Comparison of ENCODE assay signal across 26 cellular contexts in genomic region chr20:57787151-57787968, GRCh38.
"Had no signal": no experiment of that assay in that cellular context is flagged by ENCODE, and none has a peak within 500 bp of the region (broad histone marks: within the 10 kb centered on the region; RNA-seq: fewer than 3 reads in every experiment).

No MANE protein-coding gene starts in this region.

- H3K4me3 ChIP-seq: cardiac muscle cell, Peyer's patch had no signal

- ATAC-seq: activated CD8-positive, alpha-beta T cell treated with anti-CD3 and anti-CD28 coated beads for 36 hours had no signal

- DNase-seq: activated B cell treated with CpG ODN at 0.5 μM for 24 hours; activated CD4-positive, alpha-beta T cell treated with anti-CD3 and anti-CD28 coated beads for 1 hour; activated CD4-positive, alpha-beta T cell treated with anti-CD3 and anti-CD28 coated beads, Interleukin-2, amount 10 ng/mL, durations not matched to agents 7 days and 5 days; activated CD8-positive, alpha-beta T cell treated with anti-CD3 and anti-CD28 coated beads for 36 hours; activated gamma-delta T cell; activated naive CD4-positive, alpha-beta T cell treated with anti-CD3 and anti-CD28 coated beads for 36 hours; activated T-cell treated with anti-CD3 and anti-CD28 coated beads, Interleukin-2, amount 50 U/mL, for 24 hours; amygdala; KG1; NCI-H1092; NCI-H1417 treated with DMSO at 0.1 percent for 48 hours; NCI-H1694 treated with DMSO at 0.1 percent for 48 hours; NCI-H2029 treated with DMSO at 0.1 percent for 48 hours; NCI-H345; NCI-H510A; NCI-H526 treated with DMSO at 0.1 percent for 48 hours; NK-92 treated with Interleukin-12 subunit alpha and Interleukin-12 subunit beta, amount 100 ng/mL, for 24 hours; SHP77 had no signal

- H3K36me3 Mint-ChIP-seq: activated naive CD8-positive, alpha-beta T cell; brain had no signal

- H3K4me3 Mint-ChIP-seq: activated B cell treated with CpG ODN at 0.5 μM for 24 hours; activated CD4-positive, alpha-beta T cell treated with anti-CD3 and anti-CD28 coated beads, Interleukin-2, amount 10 ng/mL, durations not matched to agents 7 days and 5 days; activated CD8-positive, alpha-beta T cell treated with anti-CD3 and anti-CD28 coated beads for 36 hours; activated naive CD4-positive, alpha-beta T cell treated with anti-CD3 and anti-CD28 coated beads for 36 hours; activated naive CD8-positive, alpha-beta T cell; activated T-cell treated with anti-CD3 and anti-CD28 coated beads, Interleukin-2, amount 50 U/mL, for 24 hours; activated T-helper 1 cell treated with anti-CD3 and anti-CD28 coated beads, Interleukin-12 subunit alpha, Interleukin-12 subunit beta, Interleukin-2, Interleukin-4 antibody, amounts not matched to agents 30 ng/mL and 10 ng/mL and 1 ng/mL, durations not matched to agents 14 hours and 24 hours and 36 hours; brain; T-helper 1 cell treated with Interleukin-12 subunit alpha and Interleukin-12 subunit beta and Interleukin-4 antibody, amounts not matched to agents 30 μg/mL and 1 μg/mL, for 36 hours had no signal

- H3K27ac ChIP-seq: cardiac muscle cell, Peyer's patch, RWPE1 had no signal

- H3K36me3 ChIP-seq: cardiac muscle cell, Peyer's patch had no signal

- H3K27me3 ChIP-seq: Peyer's patch had no signal

- H3K9me3 Mint-ChIP-seq: activated B cell treated with CpG ODN at 0.5 μM for 24 hours; activated CD4-positive, alpha-beta T cell treated with anti-CD3 and anti-CD28 coated beads, Interleukin-2, amount 10 ng/mL, durations not matched to agents 7 days and 5 days; activated CD8-positive, alpha-beta T cell treated with anti-CD3 and anti-CD28 coated beads for 36 hours; activated T-cell treated with anti-CD3 and anti-CD28 coated beads, Interleukin-2, amount 50 U/mL, for 24 hours; activated T-helper 1 cell treated with anti-CD3 and anti-CD28 coated beads, Interleukin-12 subunit alpha, Interleukin-12 subunit beta, Interleukin-2, Interleukin-4 antibody, amounts not matched to agents 30 ng/mL and 10 ng/mL and 1 ng/mL, durations not matched to agents 14 hours and 24 hours and 36 hours; IgD-negative memory B cell; T-helper 1 cell treated with Interleukin-12 subunit alpha and Interleukin-12 subunit beta and Interleukin-4 antibody, amounts not matched to agents 30 μg/mL and 1 μg/mL, for 36 hours had no signal

- H3K9me3 ChIP-seq: Peyer's patch had no signal

- H3K4me1 ChIP-seq: Peyer's patch had no signal

- H3K27me3 Mint-ChIP-seq: activated CD4-positive, alpha-beta T cell treated with anti-CD3 and anti-CD28 coated beads, Interleukin-2, amount 10 ng/mL, durations not matched to agents 7 days and 5 days; activated CD8-positive, alpha-beta T cell treated with anti-CD3 and anti-CD28 coated beads for 36 hours; activated naive CD8-positive, alpha-beta T cell had no signal

- H3K4me1 Mint-ChIP-seq: activated B cell treated with CpG ODN at 0.5 μM for 24 hours; activated CD4-positive, alpha-beta T cell treated with anti-CD3 and anti-CD28 coated beads, Interleukin-2, amount 10 ng/mL, durations not matched to agents 7 days and 5 days; IgD-negative memory B cell had no signal

- H3K27ac Mint-ChIP-seq: activated B cell treated with CpG ODN at 0.5 μM for 24 hours; activated CD4-positive, alpha-beta T cell treated with anti-CD3 and anti-CD28 coated beads, Interleukin-2, amount 10 ng/mL, durations not matched to agents 7 days and 5 days; activated CD8-positive, alpha-beta T cell treated with anti-CD3 and anti-CD28 coated beads for 36 hours; activated naive CD4-positive, alpha-beta T cell treated with anti-CD3 and anti-CD28 coated beads for 36 hours; activated naive CD8-positive, alpha-beta T cell; activated T-cell treated with anti-CD3 and anti-CD28 coated beads, Interleukin-2, amount 50 U/mL, for 24 hours; activated T-helper 1 cell treated with anti-CD3 and anti-CD28 coated beads, Interleukin-12 subunit alpha, Interleukin-12 subunit beta, Interleukin-2, Interleukin-4 antibody, amounts not matched to agents 30 ng/mL and 10 ng/mL and 1 ng/mL, durations not matched to agents 14 hours and 24 hours and 36 hours; brain; IgD-negative memory B cell; T-helper 1 cell treated with Interleukin-12 subunit alpha and Interleukin-12 subunit beta and Interleukin-4 antibody, amounts not matched to agents 30 μg/mL and 1 μg/mL, for 36 hours had no signal
